ENCODE assay signal across 18 cellular contexts in genomic region chr1:182765416-182765815, GRCh38.
"Had no signal": no experiment of that assay in that cellular context is flagged by ENCODE, and none has a peak within 500 bp of the region (broad histone marks: within the 10 kb centered on the region; RNA-seq: fewer than 3 reads in every experiment).

No MANE protein-coding gene starts in this region.

- DNase-seq: activated CD4-positive, alpha-beta T cell treated with anti-CD3 and anti-CD28 coated beads for 4 hours; activated CD4-positive, alpha-beta T cell treated with anti-CD3 and anti-CD28 coated beads, Interleukin-2, amount 50 U/mL, for 4 hours; activated CD8-positive, alpha-beta memory T cell treated with anti-CD3 and anti-CD28 coated beads, Interleukin-2, amount 10 ng/mL, durations not matched to agents 7 days and 5 days; activated effector memory CD4-positive, alpha-beta T cell treated with Interleukin-2 at 50 U/mL for 16 hours; activated naive CD4-positive, alpha-beta T cell; activated naive CD8-positive, alpha-beta T cell treated with anti-CD3 and anti-CD28 coated beads, Interleukin-2, amount 50 U/mL, for 24 hours; activated T-cell treated with anti-CD3 and anti-CD28 coated beads, Interleukin-2, amount 50 U/mL, for 24 hours; amygdala; IMR-90; Kasumi-1; KBM-7; NCI-H146; NCI-H2029; NCI-H2107; NCI-H524 treated with DMSO at 0.1 percent for 48 hours; NCI-H82 had no signal

- ATAC-seq: activated CD4-positive, CD25-positive, alpha-beta regulatory T cell treated with anti-CD3 and anti-CD28 coated beads, Interleukin-2, amount 50 U/mL, for 24 hours; activated CD8-positive, alpha-beta memory T cell treated with anti-CD3 and anti-CD28 coated beads, Interleukin-2, amount 10 ng/mL, durations not matched to agents 7 days and 5 days; activated naive CD4-positive, alpha-beta T cell treated with anti-CD3 and anti-CD28 coated beads, Interleukin-2, amount 50 U/mL, for 72 hours; activated naive CD8-positive, alpha-beta T cell treated with anti-CD3 and anti-CD28 coated beads, Interleukin-2, amount 50 U/mL, for 24 hours had no signal
